In the genomic region with DNA sequence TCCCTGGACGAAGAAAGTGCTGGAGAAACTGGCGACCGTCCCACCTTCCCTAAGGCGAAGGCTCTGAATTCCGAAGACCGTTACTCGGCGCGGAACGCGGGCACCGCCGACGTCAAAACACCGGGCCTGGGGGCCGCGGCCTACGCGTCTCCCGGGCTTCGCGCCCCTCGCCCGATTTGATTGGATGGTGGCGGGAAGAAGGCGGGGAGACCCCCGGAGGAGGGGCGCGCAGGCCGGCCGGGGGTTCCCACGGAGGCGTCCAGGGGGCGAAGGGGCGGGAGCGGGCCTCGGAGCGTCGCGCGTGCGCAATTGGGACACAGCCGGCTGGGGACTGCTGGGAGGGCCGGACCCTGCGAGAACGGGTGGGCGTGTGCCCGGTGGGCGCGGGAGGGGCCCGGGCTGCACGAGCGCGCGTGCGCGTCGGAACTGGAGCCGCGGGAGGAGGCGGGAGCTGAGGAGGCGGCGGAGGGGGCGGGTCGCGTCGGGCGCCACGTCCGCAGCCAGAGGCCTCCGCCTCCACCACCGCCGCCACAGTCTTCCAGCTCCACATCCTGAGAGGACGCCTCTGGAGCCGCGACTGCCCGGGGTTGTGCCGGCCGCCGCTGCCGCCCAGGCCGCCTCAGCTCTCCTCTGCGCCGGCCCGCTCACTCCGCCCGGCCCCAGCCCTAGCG, we compare ENCODE assay signal across 8 cellular contexts. TPM values are rescaled to one million over a fixed set of nuclear protein-coding genes. Genes with fewer than 3 reads are reported as not detected.
DNase-seq lines count a peak whose midpoint lies in the region; ATAC-seq and TF ChIP-seq lines count a peak whose summit lies in the region.

A gene (plus strand): TSS at position 531 of the 671 bp plus-strand sequence. CDS start 11,210 bp downstream, outside the sequence.

- H3K27me3 Mint-ChIP-seq in activated T-helper 2 cell treated with anti-CD3 and anti-CD28 coated beads, Interferon-gamma antibody, Interleukin-2, Interleukin-4, amounts not matched to agents 10 μg/mL and 5 μg/mL and 100 μg/mL, durations not matched to agents 14 hours and 24 hours and 36 hours (ENCODE audit: low read depth): peaks cover 4% of the 10 kb centered on the region
- no peaks in the 10 kb centered on the region for H3K27me3 Mint-ChIP-seq in natural killer cell (ENCODE audit: low read depth in 2 of 2)

- peak; percentile 97 for DNase-seq in DND-41
- peak; percentile 93 for DNase-seq in RKO (ENCODE audit: low spot score)
- peak; percentile 89 for DNase-seq in activated T-helper 2 cell treated with anti-CD3 and anti-CD28 coated beads, Interferon-gamma antibody, Interleukin-2, Interleukin-4, amounts not matched to agents 10 μg/mL and 5 μg/mL and 100 μg/mL, durations not matched to agents 14 hours and 24 hours and 36 hours (ENCODE audit: low spot score)
- DNase-seq in fibroblast of peridontal ligament (ENCODE audit: extremely low read depth): peak; percentile 94
- DNase-seq in natural killer cell: peak; percentile 90
- peak; percentile 79 to 89 (median 86) for DNase-seq in stimulated activated naive CD4-positive, alpha-beta T cell (lab: John Stamatoyannopoulos, UW)

- H3K4me3 ChIP-seq in DND-41 (ENCODE audit: low read depth in 1 of 2, low read length in 2 of 2) (peak within 1 kb of the TSS; percentile 81 to 99), KMS-11 (IDR thresholded peaks at IDR 0.05; ENCODE audit: insufficient read depth, low read depth, low read length) (no peak within 1 kb of the TSS)

- H3K9me3 ChIP-seq in DND-41 (ENCODE audit: insufficient read depth, low read length, severe bottlenecking): no peaks in the 10 kb centered on the region

- H3K36me3 ChIP-seq in DND-41 (ENCODE audit: insufficient read depth, low read length) (no peaks in the 10 kb centered on the region; the same call in 1 of the 2 replicates), KMS-11 (ENCODE audit: insufficient read depth) (no peaks in the 10 kb centered on the region)

- peaks cover 7% of the 10 kb centered on the region for H3K36me3 Mint-ChIP-seq in activated T-helper 2 cell treated with anti-CD3 and anti-CD28 coated beads, Interferon-gamma antibody, Interleukin-2, Interleukin-4, amounts not matched to agents 10 μg/mL and 5 μg/mL and 100 μg/mL, durations not matched to agents 14 hours and 24 hours and 36 hours (ENCODE audit: low read depth)
- H3K36me3 Mint-ChIP-seq in natural killer cell: no peaks in the 10 kb centered on the region

- H3K27me3 ChIP-seq in DND-41 (ENCODE audit: insufficient read depth, low read length, poor library complexity) (no peaks in the 10 kb centered on the region), KMS-11 (ENCODE audit: insufficient read depth, low read depth) (no peaks in the 10 kb centered on the region)

- peaks cover 33% of the 10 kb centered on the region for H3K4me1 ChIP-seq in DND-41 (ENCODE audit: insufficient read depth, low read length)
- peaks cover 6% of the 10 kb centered on the region for H3K4me1 ChIP-seq in KMS-11 (ENCODE audit: low read depth, poor library complexity, severe bottlenecking)

- peak within 1 kb of the TSS; percentile 93 for H3K4me3 Mint-ChIP-seq in activated T-helper 2 cell treated with anti-CD3 and anti-CD28 coated beads, Interferon-gamma antibody, Interleukin-2, Interleukin-4, amounts not matched to agents 10 μg/mL and 5 μg/mL and 100 μg/mL, durations not matched to agents 14 hours and 24 hours and 36 hours (ENCODE audit: low read depth)
- peak within 1 kb of the TSS; percentile 98 for H3K4me3 Mint-ChIP-seq in natural killer cell

- no peak for TF ChIP-seq CTCF in DND-41 (IDR thresholded peaks at IDR 0.05; ENCODE audit: borderline replicate concordance, extremely low read depth, low read length, poor library complexity, severe bottlenecking)
- no peak for TF ChIP-seq CTCF in KMS-11 (conservative IDR thresholded peaks at IDR 0.05; ENCODE audit: low read depth, low read length)
- TF ChIP-seq CTCF in natural killer cell (IDR thresholded peaks at IDR 0.05): no peak

- H3K4me1 Mint-ChIP-seq in activated T-helper 2 cell treated with anti-CD3 and anti-CD28 coated beads, Interferon-gamma antibody, Interleukin-2, Interleukin-4, amounts not matched to agents 10 μg/mL and 5 μg/mL and 100 μg/mL, durations not matched to agents 14 hours and 24 hours and 36 hours (ENCODE audit: low read depth): peaks cover 23% of the 10 kb centered on the region
- H3K4me1 Mint-ChIP-seq in natural killer cell: peaks cover 27 to 31% of the 10 kb centered on the region in 2 donors

- H3K9ac ChIP-seq in DND-41 (ENCODE audit: low read depth, low read length): peak within 1 kb of the TSS; percentile 73
- peak within 1 kb of the TSS; percentile 57; the same call in 1 of the 2 replicates for H3K9ac ChIP-seq in KMS-11

- H3K27ac ChIP-seq in DND-41 (ENCODE audit: low read length) (peak within 1 kb of the TSS; percentile 89), KMS-11 (no peak within 1 kb of the TSS)

- H3K9me3 Mint-ChIP-seq in activated T-helper 2 cell treated with anti-CD3 and anti-CD28 coated beads, Interferon-gamma antibody, Interleukin-2, Interleukin-4, amounts not matched to agents 10 μg/mL and 5 μg/mL and 100 μg/mL, durations not matched to agents 14 hours and 24 hours and 36 hours: peaks cover 3% of the 10 kb centered on the region
- H3K9me3 Mint-ChIP-seq in natural killer cell: no peaks in the 10 kb centered on the region

- peak within 1 kb of the TSS; percentile 93 for H3K27ac Mint-ChIP-seq in activated T-helper 2 cell treated with anti-CD3 and anti-CD28 coated beads, Interferon-gamma antibody, Interleukin-2, Interleukin-4, amounts not matched to agents 10 μg/mL and 5 μg/mL and 100 μg/mL, durations not matched to agents 14 hours and 24 hours and 36 hours
- H3K27ac Mint-ChIP-seq in natural killer cell: peak within 1 kb of the TSS; percentile 89 to 98

- H2AFZ ChIP-seq in DND-41 (ENCODE audit: low read depth, low read length) (peak within 1 kb of the TSS; percentile 88), KMS-11 (ENCODE audit: low read depth) (peak within 1 kb of the TSS; percentile 81)

- ATAC-seq in DND-41 (ENCODE audit: insufficient read depth, low read depth) (peak; percentile 81), GM21737 (IDR thresholded peaks at IDR 0.05; ENCODE audit: unreplicated experiment) (peak; percentile 82), natural killer cell (peak; percentile 81 to 94 (median 86))

- H4K20me1 ChIP-seq in DND-41 (ENCODE audit: insufficient read depth, low read length): no peaks in the 10 kb centered on the region; the same call in 1 of the 2 replicates
- no peaks in the 10 kb centered on the region for H4K20me1 ChIP-seq in KMS-11 (ENCODE audit: insufficient read depth)

- H3K79me2 ChIP-seq in DND-41 (ENCODE audit: insufficient read depth, low read length): peaks cover 59% of the 10 kb centered on the region
- no peaks in the 10 kb centered on the region for H3K79me2 ChIP-seq in KMS-11 (ENCODE audit: insufficient read depth, low read depth)

- intact Hi-C loops in activated T-helper 2 cell treated with anti-CD3 and anti-CD28 coated beads, Interferon-gamma antibody, Interleukin-2, Interleukin-4, amounts not matched to agents 10 μg/mL and 5 μg/mL and 100 μg/mL, durations not matched to agents 14 hours and 24 hours and 36 hours (cut with micrococcal nuclease): loop anchor here (1.0 to 2.0 kb wide), 3 partner anchors 31 to 181 kb away; a partner anchor contains a TSS
- intact Hi-C loops in natural killer cell (cut with micrococcal nuclease): loop anchor here (1.0 to 5.0 kb wide), 3 partner anchors 72 to 362 kb away; a partner anchor contains a TSS

- H3K4me2 ChIP-seq in DND-41 (ENCODE audit: insufficient read depth, low read length): peak within 1 kb of the TSS; percentile 91
- peak within 1 kb of the TSS; percentile 59 for H3K4me2 ChIP-seq in KMS-11

RNA-seq across cellular contexts. Expression of the gene that starts here (rescaled TPM):
- 30.6 and 31.8 TPM in 2 replicates for total RNA-seq in activated T-helper 2 cell treated with anti-CD3 and anti-CD28 coated beads, Interferon-gamma antibody, Interleukin-2, Interleukin-4, amounts not matched to agents 10 μg/mL and 5 μg/mL and 100 μg/mL, durations not matched to agents 14 hours and 24 hours and 36 hours
- total RNA-seq in natural killer cell: 10 to 100 TPM; 24.1 to 37.5 (median 34.4) TPM
